Comparison of ENCODE assay signal across 1 cellular context in the genomic region with DNA sequence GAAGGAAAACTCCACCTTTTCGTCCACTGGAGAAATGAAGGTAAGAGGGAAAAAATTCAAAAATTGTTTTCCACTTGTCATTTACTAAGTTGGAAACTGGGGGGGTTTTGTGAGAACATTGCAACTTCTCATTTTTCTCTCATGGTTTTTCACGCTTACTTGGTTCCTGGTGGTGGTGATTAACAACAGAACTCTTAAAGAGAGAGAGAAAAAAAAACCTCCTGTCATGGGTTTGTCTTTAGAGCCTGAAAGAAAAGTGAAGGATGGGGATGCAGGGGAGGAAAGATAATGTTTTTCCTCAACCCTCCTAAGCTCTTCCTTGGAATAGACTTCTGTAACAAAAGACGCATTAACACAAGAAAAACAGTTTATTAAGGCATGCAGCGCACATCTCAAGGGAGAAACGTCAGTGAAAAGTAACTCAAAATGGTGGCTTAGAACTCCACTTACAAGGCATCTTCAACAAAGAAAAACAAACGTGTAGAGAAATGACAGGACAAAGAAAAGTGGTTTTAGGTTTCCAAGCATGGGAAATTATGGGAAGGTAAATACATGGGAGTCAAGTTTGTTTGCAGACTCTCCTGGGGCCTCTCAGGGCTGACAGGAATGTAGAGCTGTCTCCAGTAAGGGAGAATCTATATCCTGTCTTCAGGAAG.
TF ChIP-seq lines count a peak whose summit lies in the region.

No MANE protein-coding gene starts in this region.

TF ChIP-seq in GM12878, 131 proteins besides CTCF, POLR2A, EP300 and RAD21 (continued from another document and continues in another):
- TF ChIP-seq FOS (IDR thresholded peaks at IDR 0.05; ENCODE audit: borderline replicate concordance, extremely low read depth, insufficient read length) = no peak
- TF ChIP-seq TAF1 (IDR thresholded peaks at IDR 0.05; ENCODE audit: borderline replicate concordance, low read depth, low read length) = no peak
- TF ChIP-seq IKZF2 (IDR thresholded peaks at IDR 0.05) = peak; percentile 68 to 71
- no peak for TF ChIP-seq NR2C1 (IDR thresholded peaks at IDR 0.05)
- TF ChIP-seq, protein P1, sequence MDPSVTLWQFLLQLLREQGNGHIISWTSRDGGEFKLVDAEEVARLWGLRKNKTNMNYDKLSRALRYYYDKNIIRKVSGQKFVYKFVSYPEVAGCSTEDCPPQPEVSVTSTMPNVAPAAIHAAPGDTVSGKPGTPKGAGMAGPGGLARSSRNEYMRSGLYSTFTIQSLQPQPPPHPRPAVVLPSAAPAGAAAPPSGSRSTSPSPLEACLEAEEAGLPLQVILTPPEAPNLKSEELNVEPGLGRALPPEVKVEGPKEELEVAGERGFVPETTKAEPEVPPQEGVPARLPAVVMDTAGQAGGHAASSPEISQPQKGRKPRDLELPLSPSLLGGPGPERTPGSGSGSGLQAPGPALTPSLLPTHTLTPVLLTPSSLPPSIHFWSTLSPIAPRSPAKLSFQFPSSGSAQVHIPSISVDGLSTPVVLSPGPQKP (IDR thresholded peaks at IDR 0.05; ENCODE audit: low read depth, low read length) = no peak
- TF ChIP-seq SPI1 (IDR thresholded peaks at IDR 0.05; ENCODE audit: borderline replicate concordance, insufficient read depth, low read depth, low read length) = peak; percentile 39
- TF ChIP-seq SREBF1 (IDR thresholded peaks at IDR 0.05; ENCODE audit: low read length) = no peak
- TF ChIP-seq ZNF384 (IDR thresholded peaks at IDR 0.05; ENCODE audit: borderline replicate concordance, low read depth, low read length) = peak; percentile 67; the same call in 1 of the 2 replicates
- no peak for TF ChIP-seq GATAD2B (conservative IDR thresholded peaks at IDR 0.05; ENCODE audit: low read depth)
- TF ChIP-seq HDGF (IDR thresholded peaks at IDR 0.05) = no peak
- TF ChIP-seq, protein P2, sequence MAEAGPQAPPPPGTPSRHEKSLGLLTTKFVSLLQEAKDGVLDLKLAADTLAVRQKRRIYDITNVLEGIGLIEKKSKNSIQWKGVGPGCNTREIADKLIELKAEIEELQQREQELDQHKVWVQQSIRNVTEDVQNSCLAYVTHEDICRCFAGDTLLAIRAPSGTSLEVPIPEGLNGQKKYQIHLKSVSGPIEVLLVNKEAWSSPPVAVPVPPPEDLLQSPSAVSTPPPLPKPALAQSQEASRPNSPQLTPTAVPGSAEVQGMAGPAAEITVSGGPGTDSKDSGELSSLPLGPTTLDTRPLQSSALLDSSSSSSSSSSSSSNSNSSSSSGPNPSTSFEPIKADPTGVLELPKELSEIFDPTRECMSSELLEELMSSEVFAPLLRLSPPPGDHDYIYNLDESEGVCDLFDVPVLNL (IDR thresholded peaks at IDR 0.05; ENCODE audit: low read depth, low read length) = no peak
- TF ChIP-seq, protein P3, sequence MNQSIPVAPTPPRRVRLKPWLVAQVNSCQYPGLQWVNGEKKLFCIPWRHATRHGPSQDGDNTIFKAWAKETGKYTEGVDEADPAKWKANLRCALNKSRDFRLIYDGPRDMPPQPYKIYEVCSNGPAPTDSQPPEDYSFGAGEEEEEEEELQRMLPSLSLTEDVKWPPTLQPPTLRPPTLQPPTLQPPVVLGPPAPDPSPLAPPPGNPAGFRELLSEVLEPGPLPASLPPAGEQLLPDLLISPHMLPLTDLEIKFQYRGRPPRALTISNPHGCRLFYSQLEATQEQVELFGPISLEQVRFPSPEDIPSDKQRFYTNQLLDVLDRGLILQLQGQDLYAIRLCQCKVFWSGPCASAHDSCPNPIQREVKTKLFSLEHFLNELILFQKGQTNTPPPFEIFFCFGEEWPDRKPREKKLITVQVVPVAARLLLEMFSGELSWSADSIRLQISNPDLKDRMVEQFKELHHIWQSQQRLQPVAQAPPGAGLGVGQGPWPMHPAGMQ (IDR thresholded peaks at IDR 0.05; ENCODE audit: borderline replicate concordance) = no peak
- TF ChIP-seq SMAD1 (IDR thresholded peaks at IDR 0.05; ENCODE audit: low read depth, partially characterized antibody) = no peak
- no peak for TF ChIP-seq KDM1A (IDR thresholded peaks at IDR 0.05; ENCODE audit: borderline replicate concordance)
- TF ChIP-seq STAT3 (IDR thresholded peaks at IDR 0.05; ENCODE audit: low read depth, low read length) = no peak
- TF ChIP-seq YY1 (IDR thresholded peaks at IDR 0.05; ENCODE audit: low read depth, low read length) = peak; percentile 65; the same call in 1 of the 2 replicates
- TF ChIP-seq SIX5 (IDR thresholded peaks at IDR 0.05; ENCODE audit: low read depth, low read length, severe bottlenecking) = no peak
- TF ChIP-seq KLF5 (IDR thresholded peaks at IDR 0.05; ENCODE audit: partially characterized antibody) = no peak
- TF ChIP-seq KAT2A (conservative IDR thresholded peaks at IDR 0.05; ENCODE audit: control insufficient read depth, low read depth, low read length) = no peak
- no peak for TF ChIP-seq TBL1XR1 (IDR thresholded peaks at IDR 0.05; ENCODE audit: low read depth, low read length)
- TF ChIP-seq, protein P4, sequence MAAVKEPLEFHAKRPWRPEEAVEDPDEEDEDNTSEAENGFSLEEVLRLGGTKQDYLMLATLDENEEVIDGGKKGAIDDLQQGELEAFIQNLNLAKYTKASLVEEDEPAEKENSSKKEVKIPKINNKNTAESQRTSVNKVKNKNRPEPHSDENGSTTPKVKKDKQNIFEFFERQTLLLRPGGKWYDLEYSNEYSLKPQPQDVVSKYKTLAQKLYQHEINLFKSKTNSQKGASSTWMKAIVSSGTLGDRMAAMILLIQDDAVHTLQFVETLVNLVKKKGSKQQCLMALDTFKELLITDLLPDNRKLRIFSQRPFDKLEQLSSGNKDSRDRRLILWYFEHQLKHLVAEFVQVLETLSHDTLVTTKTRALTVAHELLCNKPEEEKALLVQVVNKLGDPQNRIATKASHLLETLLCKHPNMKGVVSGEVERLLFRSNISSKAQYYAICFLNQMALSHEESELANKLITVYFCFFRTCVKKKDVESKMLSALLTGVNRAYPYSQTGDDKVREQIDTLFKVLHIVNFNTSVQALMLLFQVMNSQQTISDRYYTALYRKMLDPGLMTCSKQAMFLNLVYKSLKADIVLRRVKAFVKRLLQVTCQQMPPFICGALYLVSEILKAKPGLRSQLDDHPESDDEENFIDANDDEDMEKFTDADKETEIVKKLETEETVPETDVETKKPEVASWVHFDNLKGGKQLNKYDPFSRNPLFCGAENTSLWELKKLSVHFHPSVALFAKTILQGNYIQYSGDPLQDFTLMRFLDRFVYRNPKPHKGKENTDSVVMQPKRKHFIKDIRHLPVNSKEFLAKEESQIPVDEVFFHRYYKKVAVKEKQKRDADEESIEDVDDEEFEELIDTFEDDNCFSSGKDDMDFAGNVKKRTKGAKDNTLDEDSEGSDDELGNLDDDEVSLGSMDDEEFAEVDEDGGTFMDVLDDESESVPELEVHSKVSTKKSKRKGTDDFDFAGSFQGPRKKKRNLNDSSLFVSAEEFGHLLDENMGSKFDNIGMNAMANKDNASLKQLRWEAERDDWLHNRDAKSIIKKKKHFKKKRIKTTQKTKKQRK (IDR thresholded peaks at IDR 0.05; ENCODE audit: low read depth, low read length) = no peak
- TF ChIP-seq PAX8 (IDR thresholded peaks at IDR 0.05) = no peak; the same call in 1 of the 2 replicates
- no peak for TF ChIP-seq SMAD5 (IDR thresholded peaks at IDR 0.05; ENCODE audit: low read depth)
- TF ChIP-seq, protein P5, sequence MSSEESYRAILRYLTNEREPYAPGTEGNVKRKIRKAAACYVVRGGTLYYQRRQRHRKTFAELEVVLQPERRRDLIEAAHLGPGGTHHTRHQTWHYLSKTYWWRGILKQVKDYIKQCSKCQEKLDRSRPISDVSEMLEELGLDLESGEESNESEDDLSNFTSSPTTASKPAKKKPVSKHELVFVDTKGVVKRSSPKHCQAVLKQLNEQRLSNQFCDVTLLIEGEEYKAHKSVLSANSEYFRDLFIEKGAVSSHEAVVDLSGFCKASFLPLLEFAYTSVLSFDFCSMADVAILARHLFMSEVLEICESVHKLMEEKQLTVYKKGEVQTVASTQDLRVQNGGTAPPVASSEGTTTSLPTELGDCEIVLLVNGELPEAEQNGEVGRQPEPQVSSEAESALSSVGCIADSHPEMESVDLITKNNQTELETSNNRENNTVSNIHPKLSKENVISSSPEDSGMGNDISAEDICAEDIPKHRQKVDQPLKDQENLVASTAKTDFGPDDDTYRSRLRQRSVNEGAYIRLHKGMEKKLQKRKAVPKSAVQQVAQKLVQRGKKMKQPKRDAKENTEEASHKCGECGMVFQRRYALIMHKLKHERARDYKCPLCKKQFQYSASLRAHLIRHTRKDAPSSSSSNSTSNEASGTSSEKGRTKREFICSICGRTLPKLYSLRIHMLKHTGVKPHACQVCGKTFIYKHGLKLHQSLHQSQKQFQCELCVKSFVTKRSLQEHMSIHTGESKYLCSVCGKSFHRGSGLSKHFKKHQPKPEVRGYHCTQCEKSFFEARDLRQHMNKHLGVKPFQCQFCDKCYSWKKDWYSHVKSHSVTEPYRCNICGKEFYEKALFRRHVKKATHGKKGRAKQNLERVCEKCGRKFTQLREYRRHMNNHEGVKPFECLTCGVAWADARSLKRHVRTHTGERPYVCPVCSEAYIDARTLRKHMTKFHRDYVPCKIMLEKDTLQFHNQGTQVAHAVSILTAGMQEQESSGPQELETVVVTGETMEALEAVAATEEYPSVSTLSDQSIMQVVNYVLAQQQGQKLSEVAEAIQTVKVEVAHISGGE (CRISPR knock-in tag; IDR thresholded peaks at IDR 0.05) = no peak
- TF ChIP-seq, protein P6, sequence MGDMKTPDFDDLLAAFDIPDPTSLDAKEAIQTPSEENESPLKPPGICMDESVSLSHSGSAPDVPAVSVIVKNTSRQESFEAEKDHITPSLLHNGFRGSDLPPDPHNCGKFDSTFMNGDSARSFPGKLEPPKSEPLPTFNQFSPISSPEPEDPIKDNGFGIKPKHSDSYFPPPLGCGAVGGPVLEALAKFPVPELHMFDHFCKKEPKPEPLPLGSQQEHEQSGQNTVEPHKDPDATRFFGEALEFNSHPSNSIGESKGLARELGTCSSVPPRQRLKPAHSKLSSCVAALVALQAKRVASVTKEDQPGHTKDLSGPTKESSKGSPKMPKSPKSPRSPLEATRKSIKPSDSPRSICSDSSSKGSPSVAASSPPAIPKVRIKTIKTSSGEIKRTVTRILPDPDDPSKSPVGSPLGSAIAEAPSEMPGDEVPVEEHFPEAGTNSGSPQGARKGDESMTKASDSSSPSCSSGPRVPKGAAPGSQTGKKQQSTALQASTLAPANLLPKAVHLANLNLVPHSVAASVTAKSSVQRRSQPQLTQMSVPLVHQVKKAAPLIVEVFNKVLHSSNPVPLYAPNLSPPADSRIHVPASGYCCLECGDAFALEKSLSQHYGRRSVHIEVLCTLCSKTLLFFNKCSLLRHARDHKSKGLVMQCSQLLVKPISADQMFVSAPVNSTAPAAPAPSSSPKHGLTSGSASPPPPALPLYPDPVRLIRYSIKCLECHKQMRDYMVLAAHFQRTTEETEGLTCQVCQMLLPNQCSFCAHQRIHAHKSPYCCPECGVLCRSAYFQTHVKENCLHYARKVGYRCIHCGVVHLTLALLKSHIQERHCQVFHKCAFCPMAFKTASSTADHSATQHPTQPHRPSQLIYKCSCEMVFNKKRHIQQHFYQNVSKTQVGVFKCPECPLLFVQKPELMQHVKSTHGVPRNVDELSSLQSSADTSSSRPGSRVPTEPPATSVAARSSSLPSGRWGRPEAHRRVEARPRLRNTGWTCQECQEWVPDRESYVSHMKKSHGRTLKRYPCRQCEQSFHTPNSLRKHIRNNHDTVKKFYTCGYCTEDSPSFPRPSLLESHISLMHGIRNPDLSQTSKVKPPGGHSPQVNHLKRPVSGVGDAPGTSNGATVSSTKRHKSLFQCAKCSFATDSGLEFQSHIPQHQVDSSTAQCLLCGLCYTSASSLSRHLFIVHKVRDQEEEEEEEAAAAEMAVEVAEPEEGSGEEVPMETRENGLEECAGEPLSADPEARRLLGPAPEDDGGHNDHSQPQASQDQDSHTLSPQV (IDR thresholded peaks at IDR 0.05) = no peak
- TF ChIP-seq, protein P7, sequence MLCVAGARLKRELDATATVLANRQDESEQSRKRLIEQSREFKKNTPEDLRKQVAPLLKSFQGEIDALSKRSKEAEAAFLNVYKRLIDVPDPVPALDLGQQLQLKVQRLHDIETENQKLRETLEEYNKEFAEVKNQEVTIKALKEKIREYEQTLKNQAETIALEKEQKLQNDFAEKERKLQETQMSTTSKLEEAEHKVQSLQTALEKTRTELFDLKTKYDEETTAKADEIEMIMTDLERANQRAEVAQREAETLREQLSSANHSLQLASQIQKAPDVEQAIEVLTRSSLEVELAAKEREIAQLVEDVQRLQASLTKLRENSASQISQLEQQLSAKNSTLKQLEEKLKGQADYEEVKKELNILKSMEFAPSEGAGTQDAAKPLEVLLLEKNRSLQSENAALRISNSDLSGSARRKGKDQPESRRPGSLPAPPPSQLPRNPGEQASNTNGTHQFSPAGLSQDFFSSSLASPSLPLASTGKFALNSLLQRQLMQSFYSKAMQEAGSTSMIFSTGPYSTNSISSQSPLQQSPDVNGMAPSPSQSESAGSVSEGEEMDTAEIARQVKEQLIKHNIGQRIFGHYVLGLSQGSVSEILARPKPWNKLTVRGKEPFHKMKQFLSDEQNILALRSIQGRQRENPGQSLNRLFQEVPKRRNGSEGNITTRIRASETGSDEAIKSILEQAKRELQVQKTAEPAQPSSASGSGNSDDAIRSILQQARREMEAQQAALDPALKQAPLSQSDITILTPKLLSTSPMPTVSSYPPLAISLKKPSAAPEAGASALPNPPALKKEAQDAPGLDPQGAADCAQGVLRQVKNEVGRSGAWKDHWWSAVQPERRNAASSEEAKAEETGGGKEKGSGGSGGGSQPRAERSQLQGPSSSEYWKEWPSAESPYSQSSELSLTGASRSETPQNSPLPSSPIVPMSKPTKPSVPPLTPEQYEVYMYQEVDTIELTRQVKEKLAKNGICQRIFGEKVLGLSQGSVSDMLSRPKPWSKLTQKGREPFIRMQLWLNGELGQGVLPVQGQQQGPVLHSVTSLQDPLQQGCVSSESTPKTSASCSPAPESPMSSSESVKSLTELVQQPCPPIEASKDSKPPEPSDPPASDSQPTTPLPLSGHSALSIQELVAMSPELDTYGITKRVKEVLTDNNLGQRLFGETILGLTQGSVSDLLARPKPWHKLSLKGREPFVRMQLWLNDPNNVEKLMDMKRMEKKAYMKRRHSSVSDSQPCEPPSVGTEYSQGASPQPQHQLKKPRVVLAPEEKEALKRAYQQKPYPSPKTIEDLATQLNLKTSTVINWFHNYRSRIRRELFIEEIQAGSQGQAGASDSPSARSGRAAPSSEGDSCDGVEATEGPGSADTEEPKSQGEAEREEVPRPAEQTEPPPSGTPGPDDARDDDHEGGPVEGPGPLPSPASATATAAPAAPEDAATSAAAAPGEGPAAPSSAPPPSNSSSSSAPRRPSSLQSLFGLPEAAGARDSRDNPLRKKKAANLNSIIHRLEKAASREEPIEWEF (IDR thresholded peaks at IDR 0.05; ENCODE audit: insufficient replicate concordance, low read depth, low read length) = peak; percentile 61
- TF ChIP-seq TCF3 (IDR thresholded peaks at IDR 0.05; ENCODE audit: borderline replicate concordance, insufficient read depth, low read depth, low read length) = no peak
- TF ChIP-seq SMARCA5 (IDR thresholded peaks at IDR 0.05) = no peak
- 0 out of 2 replicates have a peak, but pooled peaks have one; percentile 11 for TF ChIP-seq SMC3 (IDR thresholded peaks at IDR 0.05; ENCODE audit: borderline replicate concordance, low read length)
- TF ChIP-seq, protein P8, sequence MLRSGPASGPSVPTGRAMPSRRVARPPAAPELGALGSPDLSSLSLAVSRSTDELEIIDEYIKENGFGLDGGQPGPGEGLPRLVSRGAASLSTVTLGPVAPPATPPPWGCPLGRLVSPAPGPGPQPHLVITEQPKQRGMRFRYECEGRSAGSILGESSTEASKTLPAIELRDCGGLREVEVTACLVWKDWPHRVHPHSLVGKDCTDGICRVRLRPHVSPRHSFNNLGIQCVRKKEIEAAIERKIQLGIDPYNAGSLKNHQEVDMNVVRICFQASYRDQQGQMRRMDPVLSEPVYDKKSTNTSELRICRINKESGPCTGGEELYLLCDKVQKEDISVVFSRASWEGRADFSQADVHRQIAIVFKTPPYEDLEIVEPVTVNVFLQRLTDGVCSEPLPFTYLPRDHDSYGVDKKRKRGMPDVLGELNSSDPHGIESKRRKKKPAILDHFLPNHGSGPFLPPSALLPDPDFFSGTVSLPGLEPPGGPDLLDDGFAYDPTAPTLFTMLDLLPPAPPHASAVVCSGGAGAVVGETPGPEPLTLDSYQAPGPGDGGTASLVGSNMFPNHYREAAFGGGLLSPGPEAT (IDR thresholded peaks at IDR 0.05; ENCODE audit: low read depth) = peak; percentile 82; the same call in 1 of the 2 replicates
- TF ChIP-seq CREM (IDR thresholded peaks at IDR 0.05; ENCODE audit: low read depth) = peak; percentile 54; the same call in 1 of the 2 replicates
